24 cellular contexts compared by ENCODE assay signal in the genomic region with DNA sequence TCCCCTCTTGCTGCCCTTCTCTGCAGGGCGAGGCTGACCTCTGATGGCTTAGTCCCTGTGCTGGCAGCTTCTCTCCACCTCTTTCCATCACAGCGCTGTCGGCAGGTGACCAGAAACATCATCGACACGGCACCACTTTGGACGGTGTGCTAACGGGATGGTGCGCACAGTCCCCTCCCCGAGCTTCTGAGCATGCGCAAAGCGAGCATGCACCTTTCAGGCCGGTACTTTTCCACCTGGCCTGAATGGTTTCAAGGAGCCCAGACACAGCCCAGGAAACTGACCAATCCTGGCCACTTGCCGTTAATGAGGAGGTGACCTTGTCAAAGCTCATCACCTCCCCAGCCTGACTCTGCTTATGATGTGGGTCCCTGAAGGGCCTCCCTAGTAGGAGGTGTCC. TPM values are rescaled to one million over a fixed set of nuclear protein-coding genes. Genes with fewer than 3 reads are reported as not detected.
A peak's percentile ranks its signal among the peaks of the same experiment; 100 is the strongest.
DNase-seq lines count a peak whose midpoint lies in the region; ATAC-seq lines count a peak whose summit lies in the region.
"Had no signal": no experiment of that assay in that cellular context is flagged by ENCODE, and none has a peak within 500 bp of the region (broad histone marks: within the 10 kb centered on the region; RNA-seq: fewer than 3 reads in every experiment).

No MANE protein-coding gene starts in this region.

- no peak overlapping the region for H3K4ac ChIP-seq in neuronal stem cell (ENCODE audit: low read length)

- no peak overlapping the region for H4K91ac ChIP-seq in neuronal stem cell (ENCODE audit: low read depth, low read length, poor library complexity)

- no peak overlapping the region for H3K4me2 ChIP-seq in neuronal stem cell (ENCODE audit: insufficient read depth, low read length, poor library complexity, severe bottlenecking)
- H3K4me2 ChIP-seq: BLaER1 had no signal

- no CpG with 5 or more reads among the region's 13 CpGs for WGBS in neuronal stem cell (ENCODE audit: extremely low coverage in 2 of 2, insufficient read length in 2 of 2, insufficient replicate concordance in 1 of 2), 2 donors

- peaks cover 0 to 27% of the 10 kb centered on the region in 2 donors for H3K36me3 ChIP-seq in neuronal stem cell (replicated peaks in 1 of 2; ENCODE audit: control insufficient read depth in 2 of 2, insufficient read depth in 2 of 2, low read length in 2 of 2)

- H2BK12ac ChIP-seq in neuronal stem cell (ENCODE audit: low read length): no peak overlapping the region

- ATAC-seq in GM18498 (IDR thresholded peaks at IDR 0.05; ENCODE audit: unreplicated experiment): no peak
- no peak for ATAC-seq in GM18907 (IDR thresholded peaks at IDR 0.05; ENCODE audit: unreplicated experiment)
- ATAC-seq: GM12878 had no signal

- H3K23ac ChIP-seq in neuronal stem cell (ENCODE audit: low read depth, low read length, poor library complexity): no peak overlapping the region

- peak overlapping the region; percentile 24 for H3K9ac ChIP-seq in neuronal stem cell (ENCODE audit: low read depth, low read length, poor library complexity)
- H3K9ac ChIP-seq: BLaER1 had no signal

- H3K79me1 ChIP-seq in neuronal stem cell (ENCODE audit: low read depth, low read length): no peaks in the 10 kb centered on the region

- H2AFZ ChIP-seq in neuronal stem cell (ENCODE audit: low read length): no peak overlapping the region

- H3K27ac ChIP-seq in angular gyrus (ENCODE audit: low read depth, low read length): peak overlapping the region; percentile 7
- H3K27ac ChIP-seq in neuronal stem cell (replicated peaks; ENCODE audit: low read length): no peak overlapping the region
- H3K27ac ChIP-seq: BLaER1 had no signal

- no peak overlapping the region for H2BK120ac ChIP-seq in neuronal stem cell (ENCODE audit: low read depth, low read length)

- H3K27me3 ChIP-seq in neuronal stem cell (ENCODE audit: control insufficient read depth in 3 of 3, insufficient read depth in 3 of 3, low read depth in 1 of 3, low read length in 3 of 3): no peaks in the 10 kb centered on the region
- H3K27me3 ChIP-seq: BE2C, BLaER1 had no signal

- no peak overlapping the region for H3K4me3 ChIP-seq in neuronal stem cell (ENCODE audit: low read length in 2 of 2)
- H3K4me3 ChIP-seq: BLaER1, GM12878 had no signal

- no peak overlapping the region for H3K18ac ChIP-seq in neuronal stem cell (ENCODE audit: low read length)

- no peaks in the 10 kb centered on the region for H3K9me3 ChIP-seq in neuronal stem cell (replicated peaks in 1 of 2; ENCODE audit: control insufficient read depth in 2 of 2, insufficient read depth in 1 of 2, low read depth in 1 of 2, low read length in 2 of 2)
- H3K9me3 ChIP-seq: BE2C, BLaER1 had no signal

- H3K14ac ChIP-seq in neuronal stem cell (ENCODE audit: low read length): peak overlapping the region; percentile 75

- peaks cover 0 to 14% of the 10 kb centered on the region in 2 donors for H3K4me1 ChIP-seq in neuronal stem cell (ENCODE audit: control insufficient read depth in 2 of 2, insufficient read depth in 1 of 2, low read depth in 1 of 2, low read length in 2 of 2)

- H2BK15ac ChIP-seq in neuronal stem cell (ENCODE audit: low read length): peak overlapping the region; percentile 23

- DNase-seq in NCI-H510A treated with DMSO at 0.1 percent for 48 hours (lab: John Stamatoyannopoulos, UW) (peak; percentile 38), NCI-H510A (lab: John Stamatoyannopoulos, UW) (no peak), neuronal stem cell (ENCODE audit: low spot score) (no peak), SIG-M5 treated with dmso at 0.1 percent for 504 hours (lab: John Stamatoyannopoulos, UW; ENCODE audit: unreplicated experiment) (no peak)
- DNase-seq: 8988T; ACHN; BE2C; C1 segment of cervical spinal cord; CD4-positive, alpha-beta memory T cell; CD4-positive, CD25-positive, alpha-beta regulatory T cell; CD8-positive, alpha-beta memory T cell; COR-L47; DMS 273 treated with DMSO at 0.1 percent for 48 hours; DMS53; DMS79; DND-41; EL; GDM1 had no signal

- no peak overlapping the region for H4K8ac ChIP-seq in neuronal stem cell (ENCODE audit: low read depth, low read length)

- no peak overlapping the region for H2BK5ac ChIP-seq in neuronal stem cell (ENCODE audit: low read length)

- H2AK5ac ChIP-seq in neuronal stem cell (ENCODE audit: low read depth, low read length): no peak overlapping the region

RNA-seq across cellular contexts. Expression of a gene that starts 54.8 kb away (rescaled TPM):
- 5.6 TPM for polyA plus RNA-seq in neuronal stem cell (2013, experiment 1 of 2)
- polyA plus RNA-seq in neuronal stem cell (2013, experiment 2 of 2): 5.4 TPM
- polyA plus RNA-seq: CD14-positive monocyte; CD4-positive, CD25-positive, alpha-beta regulatory T cell; GM12878 had no signal
